ENCODE assay signal across 10 cellular contexts in the genomic region with DNA sequence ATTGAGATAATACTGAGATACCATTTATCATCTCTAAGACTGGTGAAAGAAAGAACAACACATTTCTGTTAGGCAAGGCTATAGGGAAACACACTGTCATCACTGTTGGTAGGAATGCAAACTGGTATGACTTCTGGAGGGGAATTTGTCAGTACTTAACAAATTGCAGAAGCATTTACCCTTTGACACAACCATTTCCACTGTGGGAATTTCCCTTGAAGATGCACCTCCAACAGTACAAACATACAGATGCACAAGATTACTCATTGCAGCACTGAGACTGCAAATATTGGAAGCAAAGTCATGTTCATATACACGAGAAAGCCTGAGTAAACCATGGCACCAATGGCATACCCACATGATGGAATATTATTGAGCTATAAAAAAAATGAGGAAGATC.
DNase-seq lines count a peak whose midpoint lies in the region; ATAC-seq, FAIRE-seq and TF ChIP-seq lines count a peak whose summit lies in the region.
"Had no signal": no experiment of that assay in that cellular context is flagged by ENCODE, and none has a peak within 500 bp of the region (broad histone marks: within the 10 kb centered on the region; RNA-seq: fewer than 3 reads in every experiment).

No MANE protein-coding gene starts in this region.

- no peak for TF ChIP-seq CTCF in RWPE1 (conservative IDR thresholded peaks at IDR 0.05; ENCODE audit: low read depth)

- peak; percentile 76 for FAIRE-seq in GM18507 (lab: Jason Lieb, UNC)

- DNase-seq in GM18507 (ENCODE audit: extremely low spot score, insufficient read length, low read depth) (no peak), glomerular visceral epithelial cell (ENCODE audit: extremely low spot score) (peak; percentile 23), NCI-H1417 (lab: John Stamatoyannopoulos, UW) (no peak), RWPE1 (ENCODE audit: low spot score) (no peak), D341Med (ENCODE audit: low spot score) (no peak), NCI-H446 treated with DMSO at 0.1 percent for 48 hours (lab: John Stamatoyannopoulos, UW) (no peak)
- DNase-seq: erythroblast, NCI-H2107 had no signal

- CTCF ChIA-PET in RWPE1 (lab: Yijun Ruan, JAX), result no interaction called here

- H3K27ac ChIP-seq in RWPE1, result no peak overlapping the region

- ATAC-seq in GM21390 (IDR thresholded peaks at IDR 0.05; ENCODE audit: unreplicated experiment), result peak; percentile 75
- ATAC-seq in HG03280 (IDR thresholded peaks at IDR 0.05; ENCODE audit: unreplicated experiment), result peak; percentile 74

- POLR2A ChIA-PET in RWPE1 (lab: Yijun Ruan, JAX; ENCODE audit: low non-redundant PET), result interaction anchor here (0.7 kb wide), 1 partner anchor 54 kb away, joined by 5 read pairs; no protein-coding TSS in a partner anchor
